9 cellular contexts compared by ENCODE assay signal in the genomic region with DNA sequence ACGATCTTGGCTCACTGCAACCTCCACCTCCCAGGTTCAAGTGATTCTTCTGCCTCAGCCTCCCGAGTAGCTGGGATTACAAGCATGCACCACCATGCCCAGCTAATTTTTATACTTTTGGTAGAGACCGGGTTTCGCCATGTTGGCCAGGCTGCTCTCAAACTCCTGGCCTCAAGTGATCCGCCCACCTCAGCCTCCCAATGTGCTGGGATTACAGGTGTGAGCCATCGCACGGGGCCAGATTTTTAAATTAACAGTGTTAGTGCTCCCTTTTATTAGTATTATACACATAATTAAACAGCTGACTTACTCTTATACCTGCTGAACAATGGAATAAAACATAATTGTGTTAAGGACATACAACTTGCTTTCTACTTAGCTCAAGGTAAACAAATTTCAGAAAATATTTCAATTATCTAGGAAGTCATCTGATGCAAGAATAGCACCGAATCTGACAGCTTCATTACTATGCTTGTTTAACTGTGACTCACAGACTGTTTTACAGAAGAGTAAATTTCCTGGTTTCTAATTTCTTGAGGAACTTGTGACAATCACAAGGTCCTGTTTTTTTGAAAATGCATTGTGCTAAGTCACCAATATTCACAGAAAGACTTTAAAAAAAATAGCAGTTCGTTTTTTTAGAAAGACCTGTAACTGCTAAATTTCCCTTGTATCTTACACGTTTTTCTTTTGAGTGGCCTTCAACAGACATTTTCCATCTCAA. TPM values are rescaled to one million over a fixed set of nuclear protein-coding genes. Genes with fewer than 3 reads are reported as not detected.
DNase-seq lines count a peak whose midpoint lies in the region; ATAC-seq and TF ChIP-seq lines count a peak whose summit lies in the region.
"Had no signal": no experiment of that assay in that cellular context is flagged by ENCODE, and none has a peak within 500 bp of the region (broad histone marks: within the 10 kb centered on the region; RNA-seq: fewer than 3 reads in every experiment).

No MANE protein-coding gene starts in this region.

- H3K27ac Mint-ChIP-seq in mesothelial cell of epicardium: no peak overlapping the region
- H3K27ac Mint-ChIP-seq in CD8-positive, alpha-beta T cell: no peak overlapping the region

- CTCF ChIA-PET in CD8-positive, alpha-beta T cell (lab: Charles Lee): no interaction called here

- H3K4me3 ChIP-seq in CD8-positive, alpha-beta T cell (ENCODE audit: low read depth, low read length): no peak overlapping the region

- H3K4me1 Mint-ChIP-seq in mesothelial cell of epicardium: peaks cover 8% of the 10 kb centered on the region
- no peaks in the 10 kb centered on the region for H3K4me1 Mint-ChIP-seq in CD8-positive, alpha-beta T cell (ENCODE audit: low read depth)

- no peak for ATAC-seq in CD8-positive, alpha-beta T cell

- no peaks in the 10 kb centered on the region for H3K9me3 ChIP-seq in CD8-positive, alpha-beta T cell (ENCODE audit: low read length)

- H3K9me3 Mint-ChIP-seq in mesothelial cell of epicardium: no peaks in the 10 kb centered on the region
- H3K9me3 Mint-ChIP-seq in CD8-positive, alpha-beta T cell: no peaks in the 10 kb centered on the region

- DNase-seq in GM03348 (ENCODE audit: low spot score) (peak; percentile 57), RPMI7951 (ENCODE audit: low read depth) (peak; percentile 47), fibroblast of gingiva (ENCODE audit: low read depth) (peak; percentile 77), putamen (ENCODE audit: low spot score) (peak; percentile 20), mesothelial cell of epicardium (ENCODE audit: low spot score in 2 of 2, unreplicated experiment in 2 of 2) (no peak), hepatic stellate cell (ENCODE audit: low spot score) (no peak), NCI-H526 treated with DMSO at 0.1 percent for 48 hours (lab: John Stamatoyannopoulos, UW) (no peak)
- DNase-seq in CD8-positive, alpha-beta T cell: no peak
- DNase-seq: stimulated activated CD8-positive, alpha-beta memory T cell treated with anti-CD3 and anti-CD28 coated beads, Interleukin-4, amount 100 ng/mL, for 48 hours had no signal

- H3K4me1 ChIP-seq in CD8-positive, alpha-beta T cell (ENCODE audit: insufficient read depth, low read length): no peaks in the 10 kb centered on the region

- H3K36me3 Mint-ChIP-seq in mesothelial cell of epicardium: no peaks in the 10 kb centered on the region
- no peaks in the 10 kb centered on the region for H3K36me3 Mint-ChIP-seq in CD8-positive, alpha-beta T cell

- no peak for TF ChIP-seq CTCF in mesothelial cell of epicardium (IDR thresholded peaks at IDR 0.05; ENCODE audit: unreplicated experiment)
- no peak for TF ChIP-seq CTCF in CD8-positive, alpha-beta T cell (IDR thresholded peaks at IDR 0.05)

- no peak overlapping the region for H3K4me3 Mint-ChIP-seq in mesothelial cell of epicardium
- H3K4me3 Mint-ChIP-seq in CD8-positive, alpha-beta T cell: no peak overlapping the region

- no peaks in the 10 kb centered on the region for H3K27me3 ChIP-seq in CD8-positive, alpha-beta T cell (ENCODE audit: insufficient read depth, low read length)

- H3K27me3 Mint-ChIP-seq in mesothelial cell of epicardium (ENCODE audit: low read depth): no peaks in the 10 kb centered on the region
- peaks cover 3% of the 10 kb centered on the region for H3K27me3 Mint-ChIP-seq in CD8-positive, alpha-beta T cell (ENCODE audit: low read depth)

- POLR2A ChIA-PET in CD8-positive, alpha-beta T cell (lab: Charles Lee): no interaction called here

- no peak overlapping the region for H3K27ac ChIP-seq in CD8-positive, alpha-beta T cell (ENCODE audit: low read depth, low read length)

- H3K36me3 ChIP-seq in CD8-positive, alpha-beta T cell (ENCODE audit: insufficient read depth, low read length): no peaks in the 10 kb centered on the region

- intact Hi-C loops in CD8-positive, alpha-beta T cell (cut with DNase I, micrococcal nuclease): no loop called here

RNA-seq across cellular contexts. Expression of gene SPIRE1, which starts 51.2 kb away (rescaled TPM):
- total RNA-seq in RPMI7951 (2014; rRNA removed; shearing (Covaris generic)): 12.2 and 15.7 TPM in 2 replicates
- total RNA-seq in mesothelial cell of epicardium: 24.2 to 27.4 TPM (median 25.1 TPM) in 3 replicates
- total RNA-seq in CD8-positive, alpha-beta T cell: under 1 TPM; 0.57 to 0.69 TPM

Comparison
In these comparisons a context has a peak if more than half of its experiments do, and no peak if none do; other contexts are left out.
1. DNase-seq: peak in GM03348 (single experiment), RPMI7951 (single experiment), fibroblast of gingiva (single experiment) and putamen (single experiment); none in mesothelial cell of epicardium (0 of 2), CD8-positive, alpha-beta T cell (0 of 7), hepatic stellate cell (single experiment) and NCI-H526 treated with DMSO at 0.1 percent for 48 hours (single experiment).